In genomic region chr18:63147010-63147409, GRCh38 we compare ENCODE assay signal across 17 cellular contexts.
DNase-seq lines count a peak whose midpoint lies in the region; ATAC-seq and TF ChIP-seq lines count a peak whose summit lies in the region.
"Had no signal": no experiment of that assay in that cellular context is flagged by ENCODE, and none has a peak within 500 bp of the region (broad histone marks: within the 10 kb centered on the region; RNA-seq: fewer than 3 reads in every experiment).

No MANE protein-coding gene starts in this region.

- H4K20me1 ChIP-seq in DOHH2 (ENCODE audit: control insufficient read depth, insufficient read depth, low read depth, low read length) (no peaks in the 10 kb centered on the region), OCI-LY1 (ENCODE audit: insufficient read depth, low read length) (no peaks in the 10 kb centered on the region)

- ATAC-seq in GM18868 (IDR thresholded peaks at IDR 0.05; ENCODE audit: unreplicated experiment): peak; percentile 47
- ATAC-seq in stimulated activated naive B cell treated with anti-CD40 and anti-IgM and Interleukin-4, amounts not matched to agents 10 μg/mL and 1 μg/mL and 100 μg/mL, for 72 hours (replicated peaks): peak; percentile 73 to 74
- ATAC-seq in stimulated activated naive CD8-positive, alpha-beta T cell treated with anti-CD3 and anti-CD28 coated beads, Interleukin-15, Interleukin-2, amounts not matched to agents 100 U/mL and 50 U/mL, for 24 hours: no peak
- no peak for ATAC-seq in CD4-positive, alpha-beta T cell (ENCODE audit: poor library complexity)
- ATAC-seq: Panc1, Right ventricle myocardium inferior had no signal

- H3F3A ChIP-seq in DOHH2 (ENCODE audit: control insufficient read depth, insufficient read depth) (peaks cover 56% of the 10 kb centered on the region), OCI-LY1 (ENCODE audit: insufficient read depth, low read length) (peaks cover 40% of the 10 kb centered on the region)

- H3K4me3 Mint-ChIP-seq in stimulated activated naive B cell treated with anti-CD40 and anti-IgM and Interleukin-4, amounts not matched to agents 10 μg/mL and 1 μg/mL and 100 μg/mL, for 72 hours: peak overlapping the region in 1 of 2 donors; percentile 27
- H3K4me3 Mint-ChIP-seq in CD4-positive, alpha-beta T cell: no peak overlapping the region

- H3K27me3 ChIP-seq in DOHH2 (ENCODE audit: control insufficient read depth, low read length): no peaks in the 10 kb centered on the region
- H3K27me3 ChIP-seq in OCI-LY1 (ENCODE audit: insufficient read depth, low read length): no peaks in the 10 kb centered on the region
- no peaks in the 10 kb centered on the region for H3K27me3 ChIP-seq in CD4-positive, alpha-beta T cell (ENCODE audit: control insufficient read depth, insufficient read depth, low read length)

- no peak for DNase-seq in stimulated activated naive B cell treated with anti-CD40 and anti-IgM and Interleukin-4, amounts not matched to agents 10 μg/mL and 1 μg/mL and 100 μg/mL, for 72 hours
- no peak for DNase-seq in stimulated activated naive CD8-positive, alpha-beta T cell treated with anti-CD3 and anti-CD28 coated beads, Interleukin-15, Interleukin-2, amounts not matched to agents 100 U/mL and 50 U/mL, for 24 hours
- DNase-seq in CD4-positive, alpha-beta T cell: no peak
- DNase-seq in stimulated activated CD4-positive, alpha-beta T cell treated with anti-CD3 and anti-CD28 coated beads, Interleukin-4, amount 100 ng/mL, for 24 hours: no peak
- DNase-seq: DMS153, H7, NCI-H146, NCI-H2081 treated with DMSO at 0.1 percent for 48 hours, NCI-H226, NCI-H526 treated with DMSO at 0.1 percent for 48 hours, T-helper 1 cell had no signal

- H3K27ac Mint-ChIP-seq in stimulated activated naive B cell treated with anti-CD40 and anti-IgM and Interleukin-4, amounts not matched to agents 10 μg/mL and 1 μg/mL and 100 μg/mL, for 72 hours: peak overlapping the region; percentile 72
- no peak overlapping the region for H3K27ac Mint-ChIP-seq in CD4-positive, alpha-beta T cell

- intact Hi-C loops in CD4-positive, alpha-beta T cell (cut with DNase I, micrococcal nuclease): no loop called here

- H3K36me3 Mint-ChIP-seq in stimulated activated naive B cell treated with anti-CD40 and anti-IgM and Interleukin-4, amounts not matched to agents 10 μg/mL and 1 μg/mL and 100 μg/mL, for 72 hours: peaks cover 45 to 58% of the 10 kb centered on the region in 2 donors
- H3K36me3 Mint-ChIP-seq in CD4-positive, alpha-beta T cell (ENCODE audit: low read depth): peaks cover 31% of the 10 kb centered on the region

- CTCF ChIA-PET in CD4-positive, alpha-beta T cell (lab: Charles Lee): no interaction called here

- no peak for TF ChIP-seq CTCF in DOHH2 (IDR thresholded peaks at IDR 0.05; ENCODE audit: low read depth, low read length, poor library complexity, severe bottlenecking)
- TF ChIP-seq CTCF in OCI-LY1 (IDR thresholded peaks at IDR 0.05; ENCODE audit: low read length): no peak
- no peak for TF ChIP-seq CTCF in CD4-positive, alpha-beta T cell (IDR thresholded peaks at IDR 0.05)

- H3K4me2 ChIP-seq in DOHH2 (ENCODE audit: low read length) (peak overlapping the region; percentile 94), OCI-LY1 (ENCODE audit: low read length) (peak overlapping the region; percentile 73)

- H3K9ac ChIP-seq in OCI-LY1 (ENCODE audit: low read length): peak overlapping the region; percentile 77

- H3K4me1 Mint-ChIP-seq in stimulated activated naive B cell treated with anti-CD40 and anti-IgM and Interleukin-4, amounts not matched to agents 10 μg/mL and 1 μg/mL and 100 μg/mL, for 72 hours: peaks cover 63 to 85% of the 10 kb centered on the region in 2 donors
- peaks cover 44% of the 10 kb centered on the region for H3K4me1 Mint-ChIP-seq in CD4-positive, alpha-beta T cell (ENCODE audit: low read depth)

- H3K4me1 ChIP-seq in DOHH2 (ENCODE audit: control insufficient read depth, low read length): peaks cover 99% of the 10 kb centered on the region
- H3K4me1 ChIP-seq in OCI-LY1 (ENCODE audit: insufficient read depth, low read length, severe bottlenecking): peaks cover 100% of the 10 kb centered on the region

- no peaks in the 10 kb centered on the region for H3K9me3 ChIP-seq in DOHH2 (ENCODE audit: control insufficient read depth, insufficient read depth, low read length)
- H3K9me3 ChIP-seq in OCI-LY1 (ENCODE audit: low read length): no peaks in the 10 kb centered on the region
- H3K9me3 ChIP-seq in CD4-positive, alpha-beta T cell (ENCODE audit: control insufficient read depth, low read length): no peaks in the 10 kb centered on the region

- H3K27ac ChIP-seq in DOHH2 (ENCODE audit: low read depth, low read length): peak overlapping the region; percentile 94
- peak overlapping the region; percentile 99 for H3K27ac ChIP-seq in OCI-LY1 (ENCODE audit: low read depth, low read length, poor library complexity, severe bottlenecking)
- no peak overlapping the region for H3K27ac ChIP-seq in CD4-positive, alpha-beta T cell (ENCODE audit: low read depth, low read length)
- H3K27ac ChIP-seq: SK-N-MC had no signal

- H3K9me2 ChIP-seq in DOHH2 (replicated peaks; ENCODE audit: control insufficient read depth, low read length) (no peaks in the 10 kb centered on the region), OCI-LY1 (ENCODE audit: low read depth, low read length) (no peaks in the 10 kb centered on the region)

- peak overlapping the region; percentile 74 for H3K4me3 ChIP-seq in DOHH2 (ENCODE audit: low read length)
- H3K4me3 ChIP-seq in OCI-LY1 (ENCODE audit: low read depth, low read length, poor library complexity, severe bottlenecking): peak overlapping the region; percentile 53
- H3K4me3 ChIP-seq: SK-N-MC had no signal

- no peaks in the 10 kb centered on the region for H3K27me3 Mint-ChIP-seq in stimulated activated naive B cell treated with anti-CD40 and anti-IgM and Interleukin-4, amounts not matched to agents 10 μg/mL and 1 μg/mL and 100 μg/mL, for 72 hours
- no peaks in the 10 kb centered on the region for H3K27me3 Mint-ChIP-seq in CD4-positive, alpha-beta T cell

- H3K36me3 ChIP-seq in DOHH2 (ENCODE audit: control insufficient read depth, low read length) (peaks cover 56% of the 10 kb centered on the region), OCI-LY1 (ENCODE audit: insufficient read depth, low read length) (peaks cover 94% of the 10 kb centered on the region)

- peaks cover 0 to 2% of the 10 kb centered on the region in 2 donors for H3K9me3 Mint-ChIP-seq in stimulated activated naive B cell treated with anti-CD40 and anti-IgM and Interleukin-4, amounts not matched to agents 10 μg/mL and 1 μg/mL and 100 μg/mL, for 72 hours
- no peaks in the 10 kb centered on the region for H3K9me3 Mint-ChIP-seq in CD4-positive, alpha-beta T cell

- H3K79me2 ChIP-seq in DOHH2 (ENCODE audit: control insufficient read depth, low read length): peaks cover 97% of the 10 kb centered on the region
- peaks cover 79% of the 10 kb centered on the region for H3K79me2 ChIP-seq in OCI-LY1 (ENCODE audit: insufficient read depth, low read length)

- no peak overlapping the region for H2AFZ ChIP-seq in OCI-LY1 (ENCODE audit: low read length)

- POLR2A ChIA-PET in CD4-positive, alpha-beta T cell (lab: Charles Lee): no interaction called here

Comparison
In these comparisons a context has a peak if more than half of its experiments do, and no peak if none do; other contexts are left out.
1. ATAC-seq: peak in GM18868 (single experiment) and stimulated activated naive B cell treated with anti-CD40 and anti-IgM and Interleukin-4, amounts not matched to agents 10 μg/mL and 1 μg/mL and 100 μg/mL, for 72 hours (2 of 2); none in stimulated activated naive CD8-positive, alpha-beta T cell treated with anti-CD3 and anti-CD28 coated beads, Interleukin-15, Interleukin-2, amounts not matched to agents 100 U/mL and 50 U/mL, for 24 hours (single experiment) and CD4-positive, alpha-beta T cell (single experiment).